ENCODE assay signal across 8 cellular contexts in the genomic region with DNA sequence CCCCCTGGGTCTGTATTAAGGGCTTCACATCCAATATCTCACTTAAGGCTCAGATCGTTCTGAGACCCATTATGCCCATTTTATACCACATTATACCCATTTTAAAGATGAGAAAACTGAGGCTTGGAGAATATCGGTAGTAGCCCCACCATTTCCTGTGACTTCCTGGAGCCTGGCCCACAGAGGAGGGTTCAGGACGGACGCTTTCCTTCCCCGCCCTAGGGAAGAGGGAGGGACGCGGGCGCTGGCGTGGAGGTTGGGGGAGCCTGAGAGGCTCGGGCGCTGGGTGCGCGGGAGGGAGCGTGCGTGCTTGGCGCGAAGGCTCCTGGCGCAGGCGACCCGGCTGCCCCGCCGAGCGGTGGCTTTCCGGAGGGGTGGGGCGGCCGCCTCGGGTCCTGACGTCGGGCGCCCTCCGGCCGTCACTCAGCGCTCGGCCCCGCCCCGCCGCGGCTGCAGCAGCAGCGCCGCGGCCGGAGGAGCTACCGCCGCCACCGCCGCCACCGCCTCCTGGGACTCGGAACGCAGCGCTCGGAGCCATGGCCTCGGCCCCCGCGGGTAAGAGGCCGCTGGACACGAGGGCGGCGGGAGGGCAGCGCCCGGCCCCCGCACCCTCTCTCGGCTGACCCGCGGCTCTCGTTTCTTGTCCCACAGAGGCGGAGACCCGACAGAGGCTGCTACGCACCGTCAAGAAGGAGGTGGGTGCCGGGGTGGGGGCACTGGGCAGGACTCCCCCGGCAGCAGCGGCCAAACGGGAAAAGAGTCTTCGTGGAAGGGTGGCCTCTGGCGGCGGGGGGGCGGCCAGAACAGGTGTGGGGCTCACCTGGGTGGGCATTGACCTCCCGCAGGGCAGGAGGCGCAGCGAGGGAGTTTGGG. TPM values are rescaled to one million over a fixed set of nuclear protein-coding genes. Genes with fewer than 3 reads are reported as not detected.
DNase-seq lines count a peak whose midpoint lies in the region; ATAC-seq, FAIRE-seq and TF ChIP-seq lines count a peak whose summit lies in the region.

A gene with protein sequence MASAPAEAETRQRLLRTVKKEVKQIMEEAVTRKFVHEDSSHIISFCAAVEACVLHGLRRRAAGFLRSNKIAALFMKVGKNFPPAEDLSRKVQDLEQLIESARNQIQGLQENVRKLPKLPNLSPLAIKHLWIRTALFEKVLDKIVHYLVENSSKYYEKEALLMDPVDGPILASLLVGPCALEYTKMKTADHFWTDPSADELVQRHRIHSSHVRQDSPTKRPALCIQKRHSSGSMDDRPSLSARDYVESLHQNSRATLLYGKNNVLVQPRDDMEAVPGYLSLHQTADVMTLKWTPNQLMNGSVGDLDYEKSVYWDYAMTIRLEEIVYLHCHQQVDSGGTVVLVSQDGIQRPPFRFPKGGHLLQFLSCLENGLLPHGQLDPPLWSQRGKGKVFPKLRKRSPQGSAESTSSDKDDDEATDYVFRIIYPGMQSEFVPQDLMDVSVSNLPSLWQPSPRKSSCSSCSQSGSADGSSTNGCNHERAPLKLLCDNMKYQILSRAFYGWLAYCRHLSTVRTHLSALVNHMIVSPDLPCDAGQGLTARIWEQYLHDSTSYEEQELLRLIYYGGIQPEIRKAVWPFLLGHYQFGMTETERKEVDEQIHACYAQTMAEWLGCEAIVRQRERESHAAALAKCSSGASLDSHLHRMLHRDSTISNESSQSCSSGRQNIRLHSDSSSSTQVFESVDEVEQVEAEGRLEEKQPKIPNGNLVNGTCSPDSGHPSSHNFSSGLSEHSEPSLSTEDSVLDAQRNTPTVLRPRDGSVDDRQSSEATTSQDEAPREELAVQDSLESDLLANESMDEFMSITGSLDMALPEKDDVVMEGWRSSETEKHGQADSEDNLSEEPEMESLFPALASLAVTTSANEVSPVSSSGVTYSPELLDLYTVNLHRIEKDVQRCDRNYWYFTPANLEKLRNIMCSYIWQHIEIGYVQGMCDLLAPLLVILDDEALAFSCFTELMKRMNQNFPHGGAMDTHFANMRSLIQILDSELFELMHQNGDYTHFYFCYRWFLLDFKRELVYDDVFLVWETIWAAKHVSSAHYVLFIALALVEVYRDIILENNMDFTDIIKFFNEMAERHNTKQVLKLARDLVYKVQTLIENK (plus strand): TSS at position 422 of the 873 bp plus-strand sequence. CDS start 115 bp downstream, at position 537.

- peak within 1 kb of the TSS; percentile 68 for H3K9ac ChIP-seq in NT2/D1 (ENCODE audit: insufficient read length, low read depth)

- no peak for TF ChIP-seq CTCF in D721Med (IDR thresholded peaks at IDR 0.05; ENCODE audit: insufficient read depth, missing control alignments)

- H3K4me1 ChIP-seq in NT2/D1 (ENCODE audit: insufficient read depth, insufficient read length) (no peaks in the 10 kb centered on the region), mononuclear cell (ENCODE audit: insufficient read depth, low read length) (peaks cover 10% of the 10 kb centered on the region)

- H3K27me3 ChIP-seq in NT2/D1 (ENCODE audit: insufficient read depth, insufficient read length) (no peaks in the 10 kb centered on the region), mononuclear cell (ENCODE audit: insufficient read depth, low read length) (no peaks in the 10 kb centered on the region)

- peak within 1 kb of the TSS; percentile 44 for H3K4me3 ChIP-seq in NT2/D1 (ENCODE audit: insufficient read length, low read depth)
- H3K4me3 ChIP-seq in mononuclear cell (ENCODE audit: low read length), result peak within 1 kb of the TSS; percentile 36

- no peaks in the 10 kb centered on the region for H3K36me3 ChIP-seq in NT2/D1 (ENCODE audit: insufficient read depth, insufficient read length, low read length)

- H3K9me3 ChIP-seq in NT2/D1 (ENCODE audit: insufficient read depth, low read length), result no peaks in the 10 kb centered on the region
- H3K9me3 ChIP-seq in mononuclear cell (ENCODE audit: low read depth, low read length), result no peaks in the 10 kb centered on the region

- peak; percentile 53 for ATAC-seq in HG03175 (IDR thresholded peaks at IDR 0.05; ENCODE audit: unreplicated experiment)
- no peak for ATAC-seq in HG03095 (IDR thresholded peaks at IDR 0.05; ENCODE audit: unreplicated experiment)

- FAIRE-seq in D721Med (lab: Jason Lieb, UNC), result no peak

- DNase-seq in D721Med (ENCODE audit: insufficient read length, low spot score), result peak; percentile 84
- peak; percentile 69 for DNase-seq in NT2/D1 (ENCODE audit: low read depth, low spot score)
- DNase-seq in activated T-cell treated with anti-CD3 and anti-CD28 coated beads for 1 hour (ENCODE audit: low read depth), result peak; percentile 63
- peak; percentile 59 for DNase-seq in epidermal melanocyte (ENCODE audit: insufficient read length, low spot score)
- peak; percentile 50 to 54 for DNase-seq in stimulated activated CD8-positive, alpha-beta memory T cell treated with anti-CD3 and anti-CD28 coated beads, Interleukin-2, amount 100 ng/mL, for 1 hour (ENCODE audit: low read depth in 2 of 2)

RNA-seq across cellular contexts. Expression of the gene that starts here (rescaled TPM):
- total RNA-seq in mononuclear cell, result 0.73 TPM
